ENCODE assay signal across 22 cellular contexts in genomic region chr1:186059752-186060151, GRCh38.
DNase-seq lines count a peak whose midpoint lies in the region; ATAC-seq, FAIRE-seq and TF ChIP-seq lines count a peak whose summit lies in the region.
"Had no signal": no experiment of that assay in that cellular context is flagged by ENCODE, and none has a peak within 500 bp of the region (broad histone marks: within the 10 kb centered on the region; RNA-seq: fewer than 3 reads in every experiment).

No MANE protein-coding gene starts in this region.

- intact Hi-C loops in K562 (cut with micrococcal nuclease) (no loop called here), left lung (cut with DNase I) (no loop called here), thyroid gland (cut with DNase I) (loop anchor here (10.0 kb wide), 1 partner anchor 125 kb away; no protein-coding TSS in a partner anchor)

- POLR2A ChIA-PET in K562 (lab: Yijun Ruan, JAX) = interaction anchor here (0.7 kb wide), 1 partner anchor 363 kb away, joined by 3 read pairs; no protein-coding TSS in a partner anchor

- peaks cover 14% of the 10 kb centered on the region; the same call in 1 of the 2 replicates for H3F3A ChIP-seq in GM23248 (ENCODE audit: insufficient read depth)

- DNase-seq in GM23248 = peak; percentile 29
- DNase-seq in K562 (ENCODE audit: extremely low read depth in 1 of 4, low spot score in 3 of 4) = no peak
- no peak for DNase-seq in left lung
- no peak for DNase-seq in thyroid gland
- no peak for DNase-seq in H4 (ENCODE audit: low spot score)
- no peak for DNase-seq in kidney glomerular epithelial cell (lab: John Stamatoyannopoulos, UW)
- DNase-seq: activated B cell treated with CpG ODN at 0.5 μM for 24 hours; activated naive CD4-positive, alpha-beta T cell treated with anti-CD3 and anti-CD28 coated beads, Interleukin-2, amount 50 U/mL, for 16 hours; CD4-positive, alpha-beta T cell; effector memory CD4-positive, alpha-beta T cell; GOT3; left ventricle myocardium superior; natural killer cell; RPMI8226; stimulated activated CD4-positive, alpha-beta T cell treated with anti-CD3 and anti-CD28 coated beads, Interleukin-1b, Interleukin-23, amount 100 ng/mL, for 48 hours; stimulated activated CD8-positive, alpha-beta memory T cell treated with anti-CD3 and anti-CD28 coated beads, Interleukin-4, amount 100 ng/mL, for 48 hours; T-helper 1 cell had no signal

- H2AFZ ChIP-seq in GM23248 (no peak overlapping the region), K562 (ENCODE audit: low read depth, low read length) (peak overlapping the region; percentile 49; the same call in 1 of the 2 replicates)

- H3K79me2 ChIP-seq in GM23248 (ENCODE audit: insufficient read depth) (no peaks in the 10 kb centered on the region), K562 (ENCODE audit: control insufficient read depth, insufficient read depth, low read length) (no peaks in the 10 kb centered on the region)

- 16 to 21% methylated on average over 4 of the region's 4 CpGs for WGBS in GM23248 (ENCODE audit: low coverage in 1 of 2, low lambda C conversion rate in 2 of 2, missing lambda C conversion rate in 2 of 2), 2 experiments
- 29% methylated on average over 4 of the region's 4 CpGs for WGBS in K562 (ENCODE audit: insufficient coverage, low coverage, missing lambda C conversion rate)
- 57 to 59% methylated on average over 4 of the region's 4 CpGs for WGBS in thyroid gland, 2 donors

- no peak for FAIRE-seq in K562 (lab: Jason Lieb, UNC)

- no peaks in the 10 kb centered on the region for H3K9me1 ChIP-seq in K562 (ENCODE audit: control insufficient read depth, insufficient read depth, low read length)

- no peak for TF ChIP-seq RAD21 in K562 (CRISPR knock-in tag; conservative IDR thresholded peaks at IDR 0.05 in 1 of 2, IDR thresholded peaks at IDR 0.05 in 1 of 2)

- H3K4me3 ChIP-seq in GM23248 (no peak overlapping the region), K562 (no peak overlapping the region), left lung (no peak overlapping the region), thyroid gland (replicated peaks in 1 of 3) (no peak overlapping the region)
- H3K4me3 ChIP-seq: cardiac muscle cell, coronary artery, SJSA1, smooth muscle cell had no signal

- CTCF ChIA-PET in K562 (lab: Yijun Ruan, JAX; ENCODE audit: low intra/inter-chr PET ratio) = no interaction called here

- TF ChIP-seq CTCF in K562 (IDR thresholded peaks at IDR 0.05 in 2 of 3, conservative IDR thresholded peaks at IDR 0.05 in 1 of 3; ENCODE audit: insufficient read depth in 2 of 3, low read depth in 1 of 3, low read length in 3 of 3) = no peak
- TF ChIP-seq CTCF in left lung (IDR thresholded peaks at IDR 0.05) = no peak
- no peak for TF ChIP-seq CTCF in thyroid gland (IDR thresholded peaks at IDR 0.05)

- H4K20me1 ChIP-seq in GM23248 (ENCODE audit: insufficient read depth) (no peaks in the 10 kb centered on the region), K562 (replicated peaks; ENCODE audit: control insufficient read depth, insufficient read depth, low read length) (no peaks in the 10 kb centered on the region)

- H3K27me3 ChIP-seq in GM23248 (replicated peaks; ENCODE audit: insufficient read depth) (no peaks in the 10 kb centered on the region), K562 (ENCODE audit: control insufficient read depth in 2 of 2, insufficient read depth in 2 of 2, low read length in 2 of 2) (no peaks in the 10 kb centered on the region), left lung (no peaks in the 10 kb centered on the region), thyroid gland (no peaks in the 10 kb centered on the region)
- H3K27me3 ChIP-seq: cardiac muscle cell, SJSA1 had no signal

- no TSS peak for BruUV-seq in K562 (replicated peaks; lab: Mats Ljungman, UMichigan)

- H3K27ac ChIP-seq in GM23248 (no peak overlapping the region), K562 (ENCODE audit: extremely low read depth, low read depth, low read length) (no peak overlapping the region), left lung (peak overlapping the region in 1 of 2 donors; percentile 61), thyroid gland (peak overlapping the region; percentile 22 to 28 (median 24))
- H3K27ac ChIP-seq: cardiac muscle cell, coronary artery, SJSA1 had no signal

- H3K4me2 ChIP-seq in GM23248 (ENCODE audit: unreplicated experiment) (no peak overlapping the region), K562 (ENCODE audit: insufficient read depth, low read length) (no peak overlapping the region)
- H3K4me2 ChIP-seq: smooth muscle cell had no signal

- no peak for TF ChIP-seq EP300 in K562 (IDR thresholded peaks at IDR 0.05; ENCODE audit: low read length)

- H3K36me3 ChIP-seq in GM23248 (ENCODE audit: low read depth) (no peaks in the 10 kb centered on the region), K562 (ENCODE audit: control insufficient read depth, insufficient read depth, low read length) (no peaks in the 10 kb centered on the region), left lung (no peaks in the 10 kb centered on the region), thyroid gland (no peaks in the 10 kb centered on the region)
- H3K36me3 ChIP-seq: SJSA1 had no signal

- ATAC-seq in K562 (no peak), left lung (peak; percentile 75), HG02763 (IDR thresholded peaks at IDR 0.05; ENCODE audit: unreplicated experiment) (no peak)
- ATAC-seq: natural killer cell had no signal

- in situ Hi-C loops in GM23248 (cut with MboI) = no loop called here
- in situ Hi-C loops in K562 (cut with MboI) = no loop called here

- H3K4me1 ChIP-seq in GM23248 (ENCODE audit: insufficient read depth) = peaks cover 25% of the 10 kb centered on the region
- H3K4me1 ChIP-seq in K562 (replicated peaks in 1 of 2; ENCODE audit: control insufficient read depth in 2 of 2, insufficient read depth in 2 of 2, low read length in 2 of 2) = peaks cover 0 to 4% of the 10 kb centered on the region in 2 experiments; a peak in 1 of 5 replicates
- peaks cover 0 to 3% of the 10 kb centered on the region in 2 donors for H3K4me1 ChIP-seq in left lung
- H3K4me1 ChIP-seq in thyroid gland = peaks cover 9 to 17% of the 10 kb centered on the region in 2 donors
- H3K4me1 ChIP-seq: SJSA1 had no signal

- no peak overlapping the region for H3K9ac ChIP-seq in GM23248
- H3K9ac ChIP-seq in K562 (ENCODE audit: insufficient read depth in 1 of 2, low read depth in 2 of 2, low read length in 2 of 2) = no peak overlapping the region

- peaks cover 6% of the 10 kb centered on the region; the same call in 1 of the 2 replicates for H3K9me2 ChIP-seq in GM23248 (ENCODE audit: insufficient read depth)

- TF ChIP-seq POLR2A in K562 (conservative IDR thresholded peaks at IDR 0.05) (no peak), thyroid gland (IDR thresholded peaks at IDR 0.05) (no peak)

- H3K9me3 ChIP-seq in GM23248 (ENCODE audit: low read depth) (no peaks in the 10 kb centered on the region), K562 (replicated peaks; ENCODE audit: control insufficient read depth, insufficient read depth, low read depth, low read length) (no peaks in the 10 kb centered on the region), left lung (no peaks in the 10 kb centered on the region), thyroid gland (no peaks in the 10 kb centered on the region)
- H3K9me3 ChIP-seq: SJSA1 had no signal

TF ChIP-seq in K562, 482 proteins besides CTCF, POLR2A, EP300 and RAD21:
- no peak for TF ChIP-seq MTA3 (IDR thresholded peaks at IDR 0.05; ENCODE audit: borderline replicate concordance)
- no peak for TF ChIP-seq SIN3B (IDR thresholded peaks at IDR 0.05; ENCODE audit: low read depth)
- no peak for TF ChIP-seq ZNF561 (CRISPR knock-in tag; conservative IDR thresholded peaks at IDR 0.05)
- TF ChIP-seq CLOCK (CRISPR knock-in tag; IDR thresholded peaks at IDR 0.05; ENCODE audit: borderline replicate concordance) = no peak
- no peak for TF ChIP-seq PCBP2 (IDR thresholded peaks at IDR 0.05; ENCODE audit: low read depth, low read length, poor library complexity, severe bottlenecking)

Comparison
In these comparisons a context has a peak if more than half of its experiments do, and no peak if none do; other contexts are left out.
1. H3K27ac ChIP-seq: peak in thyroid gland (3 of 3); none in GM23248 (single experiment) and K562 (single experiment).